Comparison of ENCODE assay signal across 19 cellular contexts in the genomic region with DNA sequence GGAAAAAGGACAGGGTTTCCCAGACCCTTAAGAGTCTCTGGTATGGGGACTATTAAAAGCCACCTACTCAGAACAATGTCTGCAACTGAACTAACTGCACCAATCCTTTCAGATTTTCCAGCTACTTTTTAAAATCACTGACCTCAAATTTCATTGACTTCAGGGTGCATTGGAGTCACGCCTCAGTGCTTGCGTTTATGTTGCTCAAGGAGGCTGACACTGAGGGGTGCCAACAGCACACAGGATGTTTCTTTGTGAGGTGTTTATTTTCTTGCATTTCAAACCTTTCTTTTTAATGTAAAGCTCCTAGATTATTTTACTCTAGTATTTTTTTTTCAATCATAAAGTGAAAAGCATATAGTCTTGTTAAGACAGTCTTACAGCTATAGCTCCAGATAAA.
"Had no signal": no experiment of that assay in that cellular context is flagged by ENCODE, and none has a peak within 500 bp of the region (broad histone marks: within the 10 kb centered on the region; RNA-seq: fewer than 3 reads in every experiment).

No MANE protein-coding gene starts in this region.

- H3K27ac Mint-ChIP-seq: IgD-negative memory B cell had no signal

- DNase-seq: Kasumi-1, MM.1S, NCI-H1092 treated with DMSO at 0.1 percent for 48 hours, NCI-H1436, NCI-H187, NCI-H2029 treated with DMSO at 0.1 percent for 48 hours, NCI-H2171, NCI-H226, NCI-H446, NCI-H510A, NCI-H524 treated with DMSO at 0.1 percent for 48 hours, NCI-H82, Right ventricle myocardium superior, RPMI8226, SIG-M5 had no signal

- ATAC-seq: K562 had no signal

- H3K4me3 ChIP-seq: K562, SJSA1, SK-N-MC had no signal

- H3K9me3 Mint-ChIP-seq: IgD-negative memory B cell had no signal

- H3K36me3 Mint-ChIP-seq: IgD-negative memory B cell had no signal

- H3K4me3 Mint-ChIP-seq: IgD-negative memory B cell had no signal

- H3K4me1 Mint-ChIP-seq: IgD-negative memory B cell had no signal
